Comparison of ENCODE assay signal across 1 cellular context in genomic region chr17:66826856-66827255, GRCh38.
TF ChIP-seq lines count a peak whose summit lies in the region.

No MANE protein-coding gene starts in this region.

TF ChIP-seq in K562, 482 proteins besides CTCF, POLR2A, EP300 and RAD21 (continued from another document):
- TF ChIP-seq ARID4B (CRISPR knock-in tag; IDR thresholded peaks at IDR 0.05) (no peak), WHSC1 (IDR thresholded peaks at IDR 0.05; ENCODE audit: low read length) (no peak), L3MBTL2 (IDR thresholded peaks at IDR 0.05) (no peak), DMBX1 (CRISPR knock-in tag; IDR thresholded peaks at IDR 0.05; ENCODE audit: borderline replicate concordance) (no peak), NCOR1 (IDR thresholded peaks at IDR 0.05) (no peak), CBX1 (IDR thresholded peaks at IDR 0.05; ENCODE audit: low read depth) (no peak)
- TF ChIP-seq, protein P1, sequence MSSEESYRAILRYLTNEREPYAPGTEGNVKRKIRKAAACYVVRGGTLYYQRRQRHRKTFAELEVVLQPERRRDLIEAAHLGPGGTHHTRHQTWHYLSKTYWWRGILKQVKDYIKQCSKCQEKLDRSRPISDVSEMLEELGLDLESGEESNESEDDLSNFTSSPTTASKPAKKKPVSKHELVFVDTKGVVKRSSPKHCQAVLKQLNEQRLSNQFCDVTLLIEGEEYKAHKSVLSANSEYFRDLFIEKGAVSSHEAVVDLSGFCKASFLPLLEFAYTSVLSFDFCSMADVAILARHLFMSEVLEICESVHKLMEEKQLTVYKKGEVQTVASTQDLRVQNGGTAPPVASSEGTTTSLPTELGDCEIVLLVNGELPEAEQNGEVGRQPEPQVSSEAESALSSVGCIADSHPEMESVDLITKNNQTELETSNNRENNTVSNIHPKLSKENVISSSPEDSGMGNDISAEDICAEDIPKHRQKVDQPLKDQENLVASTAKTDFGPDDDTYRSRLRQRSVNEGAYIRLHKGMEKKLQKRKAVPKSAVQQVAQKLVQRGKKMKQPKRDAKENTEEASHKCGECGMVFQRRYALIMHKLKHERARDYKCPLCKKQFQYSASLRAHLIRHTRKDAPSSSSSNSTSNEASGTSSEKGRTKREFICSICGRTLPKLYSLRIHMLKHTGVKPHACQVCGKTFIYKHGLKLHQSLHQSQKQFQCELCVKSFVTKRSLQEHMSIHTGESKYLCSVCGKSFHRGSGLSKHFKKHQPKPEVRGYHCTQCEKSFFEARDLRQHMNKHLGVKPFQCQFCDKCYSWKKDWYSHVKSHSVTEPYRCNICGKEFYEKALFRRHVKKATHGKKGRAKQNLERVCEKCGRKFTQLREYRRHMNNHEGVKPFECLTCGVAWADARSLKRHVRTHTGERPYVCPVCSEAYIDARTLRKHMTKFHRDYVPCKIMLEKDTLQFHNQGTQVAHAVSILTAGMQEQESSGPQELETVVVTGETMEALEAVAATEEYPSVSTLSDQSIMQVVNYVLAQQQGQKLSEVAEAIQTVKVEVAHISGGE (CRISPR knock-in tag; IDR thresholded peaks at IDR 0.05): no peak
- TF ChIP-seq, protein P2, sequence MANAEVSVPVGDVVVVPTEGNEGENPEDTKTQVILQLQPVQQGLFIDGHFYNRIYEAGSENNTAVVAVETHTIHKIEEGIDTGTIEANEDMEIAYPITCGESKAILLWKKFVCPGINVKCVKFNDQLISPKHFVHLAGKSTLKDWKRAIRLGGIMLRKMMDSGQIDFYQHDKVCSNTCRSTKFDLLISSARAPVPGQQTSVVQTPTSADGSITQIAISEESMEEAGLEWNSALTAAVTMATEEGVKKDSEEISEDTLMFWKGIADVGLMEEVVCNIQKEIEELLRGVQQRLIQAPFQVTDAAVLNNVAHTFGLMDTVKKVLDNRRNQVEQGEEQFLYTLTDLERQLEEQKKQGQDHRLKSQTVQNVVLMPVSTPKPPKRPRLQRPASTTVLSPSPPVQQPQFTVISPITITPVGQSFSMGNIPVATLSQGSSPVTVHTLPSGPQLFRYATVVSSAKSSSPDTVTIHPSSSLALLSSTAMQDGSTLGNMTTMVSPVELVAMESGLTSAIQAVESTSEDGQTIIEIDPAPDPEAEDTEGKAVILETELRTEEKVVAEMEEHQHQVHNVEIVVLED (CRISPR knock-in tag; IDR thresholded peaks at IDR 0.05): no peak
